In the genomic region with DNA sequence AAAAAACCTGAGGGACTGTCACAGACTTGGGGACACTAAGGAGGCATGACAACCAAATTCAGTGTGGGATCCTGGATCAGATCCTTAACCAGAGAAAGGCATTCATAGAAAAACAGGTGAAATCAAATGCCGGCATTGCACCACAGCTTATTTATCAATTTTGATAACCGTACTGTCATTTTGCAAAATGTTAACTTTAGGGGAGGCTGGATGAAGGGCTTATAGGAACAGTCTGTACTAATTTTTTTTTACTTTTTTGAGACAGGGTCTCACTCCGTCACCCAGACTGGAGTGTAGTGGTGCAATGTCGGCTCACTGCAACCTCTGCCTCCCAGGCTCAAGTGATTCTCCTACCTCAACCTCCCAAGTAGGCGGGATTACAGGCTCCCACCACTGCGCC, we compare ENCODE assay signal across 35 cellular contexts.
"Had no signal": no experiment of that assay in that cellular context is flagged by ENCODE, and none has a peak within 500 bp of the region (broad histone marks: within the 10 kb centered on the region; RNA-seq: fewer than 3 reads in every experiment).

No MANE protein-coding gene starts in this region.

- H3K27ac ChIP-seq: adrenal gland, body of pancreas, brain microvascular endothelial cell, breast epithelium, VCaP had no signal

- H3K4me3 Mint-ChIP-seq: activated B cell treated with CpG ODN at 0.5 μM for 24 hours; activated CD4-positive, alpha-beta memory T cell treated with anti-CD3 and anti-CD28 coated beads for 36 hours; activated CD4-positive, alpha-beta T cell treated with anti-CD3 and anti-CD28 coated beads, Interleukin-2, amount 10 ng/mL, durations not matched to agents 24 days and 14 days; activated CD8-positive, alpha-beta T cell treated with anti-CD3 and anti-CD28 coated beads for 36 hours; activated naive CD4-positive, alpha-beta T cell treated with anti-CD3 and anti-CD28 coated beads for 36 hours; activated naive CD8-positive, alpha-beta T cell treated with anti-CD3 and anti-CD28 coated beads for 36 hours; activated T-cell treated with anti-CD3 and anti-CD28 coated beads, Interleukin-2, amount 50 U/mL, for 4 hours; activated T-cell treated with anti-CD3 and anti-CD28 coated beads, Interleukin-2, amount 50 U/mL, for 72 hours; activated T-helper 1 cell treated with anti-CD3 and anti-CD28 coated beads, Interleukin-12 subunit alpha, Interleukin-12 subunit beta, Interleukin-2, Interleukin-4 antibody, amounts not matched to agents 30 ng/mL and 10 ng/mL and 1 ng/mL, durations not matched to agents 14 hours and 24 hours and 36 hours; activated T-helper 17 cell treated with anti-CD3 and anti-CD28 coated beads, Interleukin-2, amount 50 U/mL, for 72 hours; central memory CD8-positive, alpha-beta T cell; T-helper 1 cell treated with Interleukin-12 subunit alpha and Interleukin-12 subunit beta and Interleukin-4 antibody, amounts not matched to agents 30 μg/mL and 1 μg/mL, for 36 hours; T-helper 2 cell treated with Interferon-gamma antibody and Interleukin-4, amounts not matched to agents 5 μg/mL and 100 μg/mL, for 36 hours had no signal

- H3K27me3 Mint-ChIP-seq: activated B cell treated with CpG ODN at 0.5 μM for 24 hours; activated CD4-positive, alpha-beta memory T cell treated with anti-CD3 and anti-CD28 coated beads for 36 hours; activated CD4-positive, alpha-beta T cell treated with anti-CD3 and anti-CD28 coated beads, Interleukin-2, amount 10 ng/mL, durations not matched to agents 24 days and 14 days; activated CD8-positive, alpha-beta T cell treated with anti-CD3 and anti-CD28 coated beads for 36 hours; activated naive CD8-positive, alpha-beta T cell treated with anti-CD3 and anti-CD28 coated beads for 36 hours; activated T-helper 17 cell treated with anti-CD3 and anti-CD28 coated beads, Interleukin-2, amount 50 U/mL, for 72 hours; central memory CD8-positive, alpha-beta T cell had no signal

- H3K27ac Mint-ChIP-seq: activated B cell treated with CpG ODN at 0.5 μM for 24 hours; activated CD4-positive, alpha-beta memory T cell treated with anti-CD3 and anti-CD28 coated beads for 36 hours; activated CD4-positive, alpha-beta T cell treated with anti-CD3 and anti-CD28 coated beads, Interleukin-2, amount 10 ng/mL, durations not matched to agents 24 days and 14 days; activated CD8-positive, alpha-beta T cell treated with anti-CD3 and anti-CD28 coated beads for 36 hours; activated naive CD4-positive, alpha-beta T cell treated with anti-CD3 and anti-CD28 coated beads for 36 hours; activated naive CD4-positive, alpha-beta T cell treated with anti-CD3 and anti-CD28 coated beads, Interleukin-2, amount 50 U/mL, for 72 hours; activated naive CD8-positive, alpha-beta T cell treated with anti-CD3 and anti-CD28 coated beads for 36 hours; activated T-cell treated with anti-CD3 and anti-CD28 coated beads, Interleukin-2, amount 50 U/mL, for 72 hours; activated T-helper 1 cell treated with anti-CD3 and anti-CD28 coated beads, Interleukin-12 subunit alpha, Interleukin-12 subunit beta, Interleukin-2, Interleukin-4 antibody, amounts not matched to agents 30 ng/mL and 10 ng/mL and 1 ng/mL, durations not matched to agents 14 hours and 24 hours and 36 hours; activated T-helper 17 cell treated with anti-CD3 and anti-CD28 coated beads, Interleukin-2, amount 50 U/mL, for 72 hours; T-helper 1 cell treated with Interleukin-12 subunit alpha and Interleukin-12 subunit beta and Interleukin-4 antibody, amounts not matched to agents 30 μg/mL and 1 μg/mL, for 36 hours; T-helper 2 cell treated with Interferon-gamma antibody and Interleukin-4, amounts not matched to agents 5 μg/mL and 100 μg/mL, for 36 hours had no signal

- H3K27me3 ChIP-seq: adrenal gland, body of pancreas, brain microvascular endothelial cell, breast epithelium had no signal

- H3K9me3 Mint-ChIP-seq: activated B cell treated with CpG ODN at 0.5 μM for 24 hours; activated CD4-positive, alpha-beta memory T cell treated with anti-CD3 and anti-CD28 coated beads for 36 hours; activated CD4-positive, alpha-beta T cell treated with anti-CD3 and anti-CD28 coated beads, Interleukin-2, amount 10 ng/mL, durations not matched to agents 24 days and 14 days; activated CD8-positive, alpha-beta T cell treated with anti-CD3 and anti-CD28 coated beads for 36 hours; activated naive CD4-positive, alpha-beta T cell treated with anti-CD3 and anti-CD28 coated beads for 36 hours; activated naive CD4-positive, alpha-beta T cell treated with anti-CD3 and anti-CD28 coated beads, Interleukin-2, amount 50 U/mL, for 72 hours; activated naive CD8-positive, alpha-beta T cell treated with anti-CD3 and anti-CD28 coated beads for 36 hours; activated T-cell treated with anti-CD3 and anti-CD28 coated beads, Interleukin-2, amount 50 U/mL, for 4 hours; activated T-cell treated with anti-CD3 and anti-CD28 coated beads, Interleukin-2, amount 50 U/mL, for 72 hours; activated T-helper 1 cell treated with anti-CD3 and anti-CD28 coated beads, Interleukin-12 subunit alpha, Interleukin-12 subunit beta, Interleukin-2, Interleukin-4 antibody, amounts not matched to agents 30 ng/mL and 10 ng/mL and 1 ng/mL, durations not matched to agents 14 hours and 24 hours and 36 hours; activated T-helper 17 cell treated with anti-CD3 and anti-CD28 coated beads, Interleukin-2, amount 50 U/mL, for 72 hours; central memory CD8-positive, alpha-beta T cell; T-helper 1 cell treated with Interleukin-12 subunit alpha and Interleukin-12 subunit beta and Interleukin-4 antibody, amounts not matched to agents 30 μg/mL and 1 μg/mL, for 36 hours; T-helper 2 cell treated with Interferon-gamma antibody and Interleukin-4, amounts not matched to agents 5 μg/mL and 100 μg/mL, for 36 hours had no signal

- DNase-seq: activated B cell treated with CpG ODN at 0.5 μM for 24 hours; activated CD4-positive, alpha-beta memory T cell treated with anti-CD3 and anti-CD28 coated beads for 36 hours; activated CD4-positive, alpha-beta T cell treated with anti-CD3 and anti-CD28 coated beads for 4 hours; activated CD4-positive, alpha-beta T cell treated with anti-CD3 and anti-CD28 coated beads, Interleukin-2, amount 10 ng/mL, durations not matched to agents 24 days and 14 days; activated CD4-positive, alpha-beta T cell treated with anti-CD3 and anti-CD28 coated beads, Interleukin-2, amount 50 U/mL, for 1 hour; activated CD4-positive, alpha-beta T cell treated with anti-CD3 and anti-CD28 coated beads, Interleukin-2, amount 50 U/mL, for 4 hours; activated CD4-positive, CD25-positive, alpha-beta regulatory T cell treated with anti-CD3 and anti-CD28 coated beads, Interleukin-2, amount 50 U/mL, for 72 hours; activated CD8-positive, alpha-beta memory T cell treated with anti-CD3 and anti-CD28 coated beads, Interleukin-2, amount 50 U/mL, for 4 hours; activated CD8-positive, alpha-beta T cell treated with anti-CD3 and anti-CD28 coated beads for 36 hours; activated effector memory CD4-positive, alpha-beta T cell treated with anti-CD3 and anti-CD28 coated beads, Interleukin-2, amount 50 U/mL, for 16 hours; activated gamma-delta T cell treated with Interleukin-2 at 50 U/mL for 16 hours; activated naive CD4-positive, alpha-beta T cell; activated naive CD4-positive, alpha-beta T cell treated with anti-CD3 and anti-CD28 coated beads for 36 hours; activated naive CD4-positive, alpha-beta T cell treated with anti-CD3 and anti-CD28 coated beads, Interleukin-2, amount 50 U/mL, for 16 hours; activated naive CD8-positive, alpha-beta T cell treated with anti-CD3 and anti-CD28 coated beads for 36 hours; activated T-cell treated with anti-CD3 and anti-CD28 coated beads for 4 hours; activated T-cell treated with anti-CD3 and anti-CD28 coated beads, Interleukin-2, amount 50 U/mL, for 4 hours; activated T-cell treated with anti-CD3 and anti-CD28 coated beads, Interleukin-2, amount 50 U/mL, for 72 hours; adrenal gland; amniotic stem cell; aorta; body of pancreas; brain microvascular endothelial cell; SW 1271; T-helper 1 cell; T-helper 2 cell; T-helper 9 cell had no signal
